Comparison of ENCODE assay signal across 16 cellular contexts in genomic region chr15:95626501-95627361, GRCh38.
DNase-seq lines count a peak whose midpoint lies in the region; ATAC-seq and TF ChIP-seq lines count a peak whose summit lies in the region.
"Had no signal": no experiment of that assay in that cellular context is flagged by ENCODE, and none has a peak within 500 bp of the region (broad histone marks: within the 10 kb centered on the region; RNA-seq: fewer than 3 reads in every experiment).

No MANE protein-coding gene starts in this region.

- 43 to 55% (median 50%) methylated on average over 15 of the region's 15 CpGs for WGBS in heart left ventricle, 4 donors

- H3K9me3 ChIP-seq in heart left ventricle = peaks cover 0 to 18% (median 1%) of the 10 kb centered on the region in 12 donors

- TF ChIP-seq CTCF in heart left ventricle (IDR thresholded peaks at IDR 0.05) = no peak
- TF ChIP-seq CTCF in type B pancreatic cell (conservative IDR thresholded peaks at IDR 0.05) = no peak

- TF ChIP-seq POLR2A in heart left ventricle (IDR thresholded peaks at IDR 0.05) = no peak

- H3K36me3 ChIP-seq in heart left ventricle = no peaks in the 10 kb centered on the region
- H3K36me3 ChIP-seq: esophagus muscularis mucosa, thoracic aorta had no signal

- H3K4me3 ChIP-seq in heart left ventricle = no peak overlapping the region
- H3K4me3 ChIP-seq: esophagus muscularis mucosa, thoracic aorta had no signal

- DNase-seq in heart left ventricle = peak in 3 of 5 donors; percentile 31 to 53 (median 46)
- DNase-seq in cardiac septum (ENCODE audit: low spot score) = no peak
- DNase-seq in SK-N-DZ (ENCODE audit: low spot score) = peak; percentile 89
- DNase-seq in iris pigment epithelial cell (ENCODE audit: low read depth) = peak; percentile 46
- DNase-seq in type B pancreatic cell (ENCODE audit: extremely low spot score, unreplicated experiment) = no peak
- DNase-seq in activated effector memory CD4-positive, alpha-beta T cell treated with Interleukin-2 at 50 U/mL for 16 hours = no peak
- DNase-seq in NCI-H526 treated with DMSO at 0.1 percent for 48 hours (lab: John Stamatoyannopoulos, UW) = no peak
- DNase-seq: activated CD4-positive, alpha-beta memory T cell treated with anti-CD3 and anti-CD28 coated beads for 36 hours; activated T-cell treated with anti-CD3 and anti-CD28 coated beads, Interleukin-2, amount 50 U/mL, for 72 hours; COR-L47; NCI-H226; PC-3 had no signal

- H3K4me1 Mint-ChIP-seq in type B pancreatic cell (ENCODE audit: unreplicated experiment) = peaks cover 32% of the 10 kb centered on the region

- no peaks in the 10 kb centered on the region for H3K36me3 Mint-ChIP-seq in type B pancreatic cell

- H3K27me3 Mint-ChIP-seq in type B pancreatic cell = peaks cover 3% of the 10 kb centered on the region

- intact Hi-C loops in heart left ventricle (cut with DNase I) (loop anchor here in 1 of 10 donors (10.0 kb wide), 1 partner anchor 218 kb away; no protein-coding TSS in a partner anchor), cardiac septum (cut with DNase I) (no loop called here)

- H3K27ac ChIP-seq in heart left ventricle = peak overlapping the region in 7 of 12 donors; percentile 3 to 69 (median 48)
- H3K27ac ChIP-seq: esophagus muscularis mucosa, thoracic aorta had no signal

- peaks cover 0 to 11% (median 0%) of the 10 kb centered on the region in 12 donors for H3K4me1 ChIP-seq in heart left ventricle
- H3K4me1 ChIP-seq: esophagus muscularis mucosa had no signal

- peak overlapping the region; percentile 42 for H3K4me3 Mint-ChIP-seq in type B pancreatic cell
- H3K4me3 Mint-ChIP-seq: activated CD4-positive, alpha-beta memory T cell treated with anti-CD3 and anti-CD28 coated beads for 36 hours; activated T-cell treated with anti-CD3 and anti-CD28 coated beads, Interleukin-2, amount 50 U/mL, for 72 hours had no signal

- H3K27ac Mint-ChIP-seq in type B pancreatic cell = peak overlapping the region; percentile 23
- H3K27ac Mint-ChIP-seq: activated CD4-positive, alpha-beta memory T cell treated with anti-CD3 and anti-CD28 coated beads for 36 hours; activated T-cell treated with anti-CD3 and anti-CD28 coated beads, Interleukin-2, amount 50 U/mL, for 72 hours had no signal

- H3K9me3 Mint-ChIP-seq in type B pancreatic cell = peaks cover 14% of the 10 kb centered on the region

- no peaks in the 10 kb centered on the region for H3K27me3 ChIP-seq in heart left ventricle
- H3K27me3 ChIP-seq: esophagus muscularis mucosa had no signal

- ATAC-seq in heart left ventricle (peak in 1 of 4 donors; percentile 42), HG03108 (IDR thresholded peaks at IDR 0.05; ENCODE audit: unreplicated experiment) (no peak)
- ATAC-seq: activated T-cell treated with anti-CD3 and anti-CD28 coated beads, Interleukin-2, amount 50 U/mL, for 72 hours; PC-3; sciatic nerve had no signal

Comparison
In these comparisons a context has a peak if more than half of its experiments do, and no peak if none do; other contexts are left out.
1. DNase-seq: peak in heart left ventricle (3 of 5), SK-N-DZ (single experiment) and iris pigment epithelial cell (single experiment); none in cardiac septum (single experiment), type B pancreatic cell (single experiment), activated effector memory CD4-positive, alpha-beta T cell treated with Interleukin-2 at 50 U/mL for 16 hours (single experiment) and NCI-H526 treated with DMSO at 0.1 percent for 48 hours (single experiment).